18 cellular contexts compared by ENCODE assay signal in the genomic region with DNA sequence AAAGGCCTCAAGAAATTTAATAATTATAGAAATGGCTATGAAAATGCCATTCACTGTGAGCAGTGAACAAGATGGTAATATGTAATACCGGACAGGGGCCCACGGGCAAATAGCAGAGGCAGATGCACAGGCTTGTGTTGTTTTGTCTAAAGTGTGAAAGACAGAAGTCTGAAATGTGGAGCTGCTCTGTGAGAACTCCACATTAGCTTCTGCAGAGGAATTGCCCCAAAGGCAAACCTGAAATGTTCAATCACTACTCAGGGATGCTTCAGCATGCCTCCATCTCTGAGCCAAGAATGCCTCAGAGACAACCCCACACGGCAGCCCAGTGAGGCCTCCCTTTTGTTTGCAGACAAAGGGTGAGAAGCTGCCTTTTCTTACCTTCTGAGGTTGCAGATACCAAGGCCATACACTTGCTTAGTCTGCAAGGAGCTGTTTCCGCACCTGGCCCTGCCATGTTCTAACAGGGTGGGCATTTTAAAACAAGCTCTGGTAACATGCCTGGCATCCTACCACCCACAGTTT.
A peak's percentile ranks its signal among the peaks of the same experiment; 100 is the strongest.
DNase-seq lines count a peak whose midpoint lies in the region; FAIRE-seq and TF ChIP-seq lines count a peak whose summit lies in the region.
"Had no signal": no experiment of that assay in that cellular context is flagged by ENCODE, and none has a peak within 500 bp of the region (broad histone marks: within the 10 kb centered on the region; RNA-seq: fewer than 3 reads in every experiment).

No MANE protein-coding gene starts in this region.

- no peak overlapping the region for H3K27ac Mint-ChIP-seq in endodermal cell
- H3K27ac Mint-ChIP-seq in type B pancreatic cell = peak overlapping the region; percentile 1
- H3K27ac Mint-ChIP-seq: CD4-positive, alpha-beta T cell; IgD-negative memory B cell had no signal

- H3K4me3 ChIP-seq in endodermal cell (ENCODE audit: low read length) (no peak overlapping the region), keratinocyte (ENCODE audit: control insufficient read depth in 2 of 3, extremely low read depth in 1 of 3, insufficient read depth in 2 of 3, low read depth in 1 of 3, low read length in 3 of 3) (no peak overlapping the region), H7 (ENCODE audit: insufficient read depth, low read depth, low read length) (no peak overlapping the region), kidney (ENCODE audit: low read length in 2 of 2) (no peak overlapping the region)
- H3K4me3 ChIP-seq: BLaER1 treated with 17β-estradiol and CSF1 and Interleukin-3, amounts not matched to agents 10 nM and 100 nM had no signal

- H3K4me2 ChIP-seq in keratinocyte (ENCODE audit: control insufficient read depth, extremely low read depth, insufficient read depth, low read depth, low read length) = peak overlapping the region; percentile 25
- H3K4me2 ChIP-seq: BLaER1 treated with 17β-estradiol and CSF1 and Interleukin-3, amounts not matched to agents 10 nM and 100 nM had no signal

- intact Hi-C loops in kidney (cut with DNase I) = no loop called here

- H3K9ac ChIP-seq in endodermal cell (ENCODE audit: extremely low read depth, low read length, poor library complexity, severe bottlenecking) (no peak overlapping the region), keratinocyte (ENCODE audit: control insufficient read depth, extremely low read depth, insufficient read depth, low read length) (no peak overlapping the region), kidney (ENCODE audit: low read length in 2 of 2) (no peak overlapping the region)
- H3K9ac ChIP-seq: BLaER1 treated with 17β-estradiol and CSF1 and Interleukin-3, amounts not matched to agents 10 nM and 100 nM had no signal

- H3K9me3 Mint-ChIP-seq in endodermal cell = no peaks in the 10 kb centered on the region
- H3K9me3 Mint-ChIP-seq in type B pancreatic cell = no peaks in the 10 kb centered on the region
- H3K9me3 Mint-ChIP-seq: CD4-positive, alpha-beta T cell; H9 had no signal

- H4K20me1 ChIP-seq in keratinocyte (ENCODE audit: control insufficient read depth, extremely low read depth, insufficient read depth, low read length) = no peaks in the 10 kb centered on the region
- H4K20me1 ChIP-seq: BLaER1 treated with 17β-estradiol and CSF1 and Interleukin-3, amounts not matched to agents 10 nM and 100 nM had no signal

- H3K36me3 ChIP-seq in endodermal cell (ENCODE audit: control insufficient read depth, insufficient read depth, low read length) (no peaks in the 10 kb centered on the region), keratinocyte (ENCODE audit: control insufficient read depth in 2 of 2, extremely low read depth in 1 of 2, insufficient read depth in 2 of 2, low read length in 2 of 2) (no peaks in the 10 kb centered on the region), H7 (replicated peaks; ENCODE audit: control insufficient read depth, insufficient read depth, low read length) (no peaks in the 10 kb centered on the region), kidney (ENCODE audit: control insufficient read depth in 1 of 2, insufficient read depth in 2 of 2, low read length in 2 of 2) (no peaks in the 10 kb centered on the region)
- H3K36me3 ChIP-seq: BLaER1 treated with 17β-estradiol and CSF1 and Interleukin-3, amounts not matched to agents 10 nM and 100 nM had no signal

- H3K9me1 ChIP-seq in keratinocyte (ENCODE audit: control insufficient read depth, extremely low read depth, insufficient read depth, low read length) = peaks cover 5% of the 10 kb centered on the region

- H3K27me3 ChIP-seq in endodermal cell (ENCODE audit: control insufficient read depth, insufficient read depth, low read length, poor library complexity, severe bottlenecking) = no peaks in the 10 kb centered on the region
- H3K27me3 ChIP-seq in keratinocyte (ENCODE audit: control insufficient read depth, extremely low read depth, insufficient read depth, low read length) = no peaks in the 10 kb centered on the region
- no peaks in the 10 kb centered on the region for H3K27me3 ChIP-seq in H7 (ENCODE audit: control insufficient read depth, insufficient read depth, low read length)
- H3K27me3 ChIP-seq: BLaER1 treated with 17β-estradiol and CSF1 and Interleukin-3, amounts not matched to agents 10 nM and 100 nM had no signal

- H3K4me1 Mint-ChIP-seq in endodermal cell (peaks cover 8% of the 10 kb centered on the region), type B pancreatic cell (ENCODE audit: unreplicated experiment) (peaks cover 17% of the 10 kb centered on the region)
- H3K4me1 Mint-ChIP-seq: IgD-negative memory B cell had no signal

- H3K36me3 Mint-ChIP-seq in endodermal cell (ENCODE audit: low read depth) (no peaks in the 10 kb centered on the region), type B pancreatic cell (no peaks in the 10 kb centered on the region)
- H3K36me3 Mint-ChIP-seq: IgD-negative memory B cell had no signal

- no peaks in the 10 kb centered on the region for H3K79me2 ChIP-seq in keratinocyte (ENCODE audit: control insufficient read depth, insufficient read depth, low read length)

- no peak overlapping the region for H3K27ac ChIP-seq in endodermal cell (ENCODE audit: low read depth, low read length)
- peak overlapping the region; percentile 41 for H3K27ac ChIP-seq in keratinocyte (ENCODE audit: control insufficient read depth, insufficient read depth, low read length)
- H3K27ac ChIP-seq in kidney (ENCODE audit: low read depth in 2 of 2, low read length in 2 of 2) = no peak overlapping the region
- H3K27ac ChIP-seq: BLaER1 treated with 17β-estradiol and CSF1 and Interleukin-3, amounts not matched to agents 10 nM and 100 nM had no signal

- no peaks in the 10 kb centered on the region for H3K9me3 ChIP-seq in endodermal cell (ENCODE audit: control insufficient read depth, low read length)
- H3K9me3 ChIP-seq in keratinocyte (ENCODE audit: control insufficient read depth, low read depth, low read length) = no peaks in the 10 kb centered on the region
- H3K9me3 ChIP-seq in kidney (ENCODE audit: control insufficient read depth in 1 of 2, low read length in 2 of 2) = no peaks in the 10 kb centered on the region
- H3K9me3 ChIP-seq: BLaER1 treated with 17β-estradiol and CSF1 and Interleukin-3, amounts not matched to agents 10 nM and 100 nM had no signal

- peak overlapping the region; percentile 43 for H2AFZ ChIP-seq in keratinocyte (ENCODE audit: control insufficient read depth, low read length)

- no peak overlapping the region for H3K4me3 Mint-ChIP-seq in endodermal cell
- no peak overlapping the region for H3K4me3 Mint-ChIP-seq in type B pancreatic cell
- H3K4me3 Mint-ChIP-seq: CD4-positive, alpha-beta T cell; H9; IgD-negative memory B cell had no signal

- WGBS in endodermal cell (ENCODE audit: insufficient coverage in 1 of 2, insufficient read length in 1 of 2), 2 experiments = 70 to 76% methylated on average over 4 of the region's 4 CpGs

- peaks cover 10% of the 10 kb centered on the region for H3K4me1 ChIP-seq in endodermal cell (ENCODE audit: control insufficient read depth, insufficient read depth, low read length)
- H3K4me1 ChIP-seq in keratinocyte (ENCODE audit: control insufficient read depth, extremely low read depth, insufficient read depth, low read length) = peaks cover 42% of the 10 kb centered on the region
- H3K4me1 ChIP-seq in kidney (ENCODE audit: control insufficient read depth in 1 of 2, insufficient read depth in 1 of 2, low read depth in 1 of 2, low read length in 2 of 2) = no peaks in the 10 kb centered on the region
- H3K4me1 ChIP-seq: BLaER1 treated with 17β-estradiol and CSF1 and Interleukin-3, amounts not matched to agents 10 nM and 100 nM had no signal

- dilution Hi-C loops in keratinocyte (cut with MboI; ENCODE audit: extremely low pct_ligation_motif_present, low sequenced_read_pairs) = no loop called here

- H3K27me3 Mint-ChIP-seq in endodermal cell (ENCODE audit: insufficient read depth) (peaks cover 15% of the 10 kb centered on the region), type B pancreatic cell (peaks cover 36% of the 10 kb centered on the region)
- H3K27me3 Mint-ChIP-seq: IgD-negative memory B cell had no signal

- FAIRE-seq in keratinocyte (lab: Jason Lieb, UNC) (peak; percentile 96), kidney (lab: Jason Lieb, UNC) (no peak)
- FAIRE-seq: G401.6, GM12892 had no signal

- DNase-seq in ELF-1 (ENCODE audit: low read depth, low spot score) (peak; percentile 45), endodermal cell (peak; percentile 59), keratinocyte (ENCODE audit: low read depth, low spot score) (no peak), type B pancreatic cell (ENCODE audit: extremely low spot score, unreplicated experiment) (no peak), H7 (no peak), NCI-H524 (lab: John Stamatoyannopoulos, UW) (no peak), kidney (no peak)
- DNase-seq: ACHN; Calu3; CD4-positive, alpha-beta T cell; DMS 273 treated with DMSO at 0.1 percent for 48 hours; DMS79; H9; KG1 had no signal

- TF ChIP-seq CTCF in endodermal cell (conservative IDR thresholded peaks at IDR 0.05) (no peak), keratinocyte (optimal IDR thresholded peaks at IDR 0.05 in 1 of 3, IDR thresholded peaks at IDR 0.05 in 1 of 3, conservative IDR thresholded peaks at IDR 0.05 in 1 of 3; ENCODE audit: extremely low read depth in 1 of 3, insufficient read depth in 2 of 3, low read length in 3 of 3) (no peak), type B pancreatic cell (conservative IDR thresholded peaks at IDR 0.05) (no peak), kidney (IDR thresholded peaks at IDR 0.05; ENCODE audit: borderline replicate concordance, extremely low read depth, insufficient read depth) (no peak)

Comparison
In these comparisons a context has a peak if more than half of its experiments do, and no peak if none do; other contexts are left out.
1. DNase-seq: peak in ELF-1 (single experiment) and endodermal cell (single experiment); none in keratinocyte (single experiment), type B pancreatic cell (single experiment), H7 (single experiment), NCI-H524 (0 of 2) and kidney (single experiment).